2 cellular contexts compared by ENCODE assay signal in the genomic region with DNA sequence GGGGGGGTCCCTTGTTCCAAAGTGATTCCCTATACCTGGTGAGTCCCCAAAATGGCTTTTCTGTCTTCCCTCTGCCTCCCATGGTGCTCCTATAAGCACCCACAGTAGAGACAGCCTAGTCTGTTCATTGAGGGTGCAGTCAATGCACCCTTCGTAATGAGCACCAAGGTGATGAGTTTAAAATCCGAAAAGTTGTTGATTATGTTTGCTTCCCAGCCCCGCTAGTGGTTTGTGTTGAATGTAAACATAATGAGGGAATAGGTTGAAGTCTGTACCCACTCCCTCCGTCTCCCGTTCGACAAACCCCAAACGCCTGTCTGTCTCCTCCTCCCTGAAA.
TF ChIP-seq lines count a peak whose summit lies in the region.

No MANE protein-coding gene starts in this region.

TF ChIP-seq in endothelial cell of umbilical vein, 7 proteins besides CTCF, POLR2A, EP300 and RAD21:
- no peak for TF ChIP-seq EZH2 (IDR thresholded peaks at IDR 0.05; ENCODE audit: borderline replicate concordance, low read depth, low read length, severe bottlenecking)
- TF ChIP-seq GATA2 (IDR thresholded peaks at IDR 0.05; ENCODE audit: insufficient read depth, insufficient read length, low read depth, low read length): no peak
- TF ChIP-seq, protein P1, sequence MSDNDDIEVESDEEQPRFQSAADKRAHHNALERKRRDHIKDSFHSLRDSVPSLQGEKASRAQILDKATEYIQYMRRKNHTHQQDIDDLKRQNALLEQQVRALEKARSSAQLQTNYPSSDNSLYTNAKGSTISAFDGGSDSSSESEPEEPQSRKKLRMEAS (IDR thresholded peaks at IDR 0.05; ENCODE audit: insufficient read depth, insufficient read length): no peak
- no peak for TF ChIP-seq JUN (IDR thresholded peaks at IDR 0.05; ENCODE audit: borderline replicate concordance, insufficient read depth, insufficient read length, low read depth)
- no peak for TF ChIP-seq MYC (IDR thresholded peaks at IDR 0.05; ENCODE audit: low read depth, low read length)
- TF ChIP-seq POLR2AphosphoS5 (IDR thresholded peaks at IDR 0.05; ENCODE audit: insufficient read depth, low read depth, low read length): no peak
- no peak for TF ChIP-seq FOS (IDR thresholded peaks at IDR 0.05; ENCODE audit: borderline replicate concordance, insufficient read depth, low read length)

TF ChIP-seq in neural cell, 6 proteins besides CTCF, POLR2A, EP300 and RAD21:
- TF ChIP-seq TAF1 (IDR thresholded peaks at IDR 0.05; ENCODE audit: low read depth): no peak
- no peak for TF ChIP-seq EZH2 (IDR thresholded peaks at IDR 0.05; ENCODE audit: borderline replicate concordance, insufficient read depth, low read length, poor library complexity, severe bottlenecking)
- TF ChIP-seq SMC3 (conservative IDR thresholded peaks at IDR 0.05; ENCODE audit: poor library complexity): no peak
- no peak for TF ChIP-seq POLR2AphosphoS5 (IDR thresholded peaks at IDR 0.05)
- TF ChIP-seq MXI1 (conservative IDR thresholded peaks at IDR 0.05; ENCODE audit: poor library complexity, severe bottlenecking): no peak
- TF ChIP-seq REST (IDR thresholded peaks at IDR 0.05; ENCODE audit: borderline replicate concordance): no peak
